1 cellular context compared by ENCODE assay signal in genomic region chr6:105982761-105983600, GRCh38.
TF ChIP-seq lines count a peak whose summit lies in the region.

No MANE protein-coding gene starts in this region.

TF ChIP-seq in SK-N-SH treated with all-trans-retinoic acid at 6 μM for 48 hours, 23 proteins besides CTCF, POLR2A, EP300 and RAD21 (continued from another document):
- TF ChIP-seq RARB (CRISPR knock-in tag; IDR thresholded peaks at IDR 0.05): no peak
- no peak for TF ChIP-seq ARNTL (CRISPR knock-in tag; IDR thresholded peaks at IDR 0.05; ENCODE audit: borderline replicate concordance, low read depth)
- TF ChIP-seq ZC3H10 (CRISPR knock-in tag; IDR thresholded peaks at IDR 0.05): no peak
- TF ChIP-seq, protein P1, sequence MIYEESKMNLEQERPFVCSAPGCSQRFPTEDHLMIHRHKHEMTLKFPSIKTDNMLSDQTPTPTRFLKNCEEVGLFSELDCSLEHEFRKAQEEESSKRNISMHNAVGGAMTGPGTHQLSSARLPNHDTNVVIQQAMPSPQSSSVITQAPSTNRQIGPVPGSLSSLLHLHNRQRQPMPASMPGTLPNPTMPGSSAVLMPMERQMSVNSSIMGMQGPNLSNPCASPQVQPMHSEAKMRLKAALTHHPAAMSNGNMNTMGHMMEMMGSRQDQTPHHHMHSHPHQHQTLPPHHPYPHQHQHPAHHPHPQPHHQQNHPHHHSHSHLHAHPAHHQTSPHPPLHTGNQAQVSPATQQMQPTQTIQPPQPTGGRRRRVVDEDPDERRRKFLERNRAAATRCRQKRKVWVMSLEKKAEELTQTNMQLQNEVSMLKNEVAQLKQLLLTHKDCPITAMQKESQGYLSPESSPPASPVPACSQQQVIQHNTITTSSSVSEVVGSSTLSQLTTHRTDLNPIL (CRISPR knock-in tag; IDR thresholded peaks at IDR 0.05; ENCODE audit: low read depth): no peak
- no peak for TF ChIP-seq PPARA (CRISPR knock-in tag; IDR thresholded peaks at IDR 0.05; ENCODE audit: borderline replicate concordance)
- no peak for TF ChIP-seq ESRRG (CRISPR knock-in tag; IDR thresholded peaks at IDR 0.05)
- no peak for TF ChIP-seq ZNF8 (CRISPR knock-in tag; IDR thresholded peaks at IDR 0.05)
- no peak for TF ChIP-seq CSDC2 (CRISPR knock-in tag; IDR thresholded peaks at IDR 0.05)
- TF ChIP-seq GLIS3 (CRISPR knock-in tag; IDR thresholded peaks at IDR 0.05): no peak
- TF ChIP-seq, protein P2, sequence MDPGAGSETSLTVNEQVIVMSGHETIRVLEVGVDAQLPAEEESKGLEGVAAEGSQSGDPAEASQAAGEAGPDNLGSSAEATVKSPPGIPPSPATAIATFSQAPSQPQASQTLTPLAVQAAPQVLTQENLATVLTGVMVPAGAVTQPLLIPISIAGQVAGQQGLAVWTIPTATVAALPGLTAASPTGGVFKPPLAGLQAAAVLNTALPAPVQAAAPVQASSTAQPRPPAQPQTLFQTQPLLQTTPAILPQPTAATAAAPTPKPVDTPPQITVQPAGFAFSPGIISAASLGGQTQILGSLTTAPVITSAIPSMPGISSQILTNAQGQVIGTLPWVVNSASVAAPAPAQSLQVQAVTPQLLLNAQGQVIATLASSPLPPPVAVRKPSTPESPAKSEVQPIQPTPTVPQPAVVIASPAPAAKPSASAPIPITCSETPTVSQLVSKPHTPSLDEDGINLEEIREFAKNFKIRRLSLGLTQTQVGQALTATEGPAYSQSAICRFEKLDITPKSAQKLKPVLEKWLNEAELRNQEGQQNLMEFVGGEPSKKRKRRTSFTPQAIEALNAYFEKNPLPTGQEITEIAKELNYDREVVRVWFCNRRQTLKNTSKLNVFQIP (CRISPR knock-in tag; IDR thresholded peaks at IDR 0.05; ENCODE audit: borderline replicate concordance, low read depth): no peak
- TF ChIP-seq ISL1 (CRISPR knock-in tag; IDR thresholded peaks at IDR 0.05): no peak
- TF ChIP-seq OSR1 (CRISPR knock-in tag; IDR thresholded peaks at IDR 0.05): no peak
TF ChIP-seq in SK-N-SH treated with all-trans-retinoic acid at 6 μM for 48 hours: peak in this region for 0.
